In the genomic region with DNA sequence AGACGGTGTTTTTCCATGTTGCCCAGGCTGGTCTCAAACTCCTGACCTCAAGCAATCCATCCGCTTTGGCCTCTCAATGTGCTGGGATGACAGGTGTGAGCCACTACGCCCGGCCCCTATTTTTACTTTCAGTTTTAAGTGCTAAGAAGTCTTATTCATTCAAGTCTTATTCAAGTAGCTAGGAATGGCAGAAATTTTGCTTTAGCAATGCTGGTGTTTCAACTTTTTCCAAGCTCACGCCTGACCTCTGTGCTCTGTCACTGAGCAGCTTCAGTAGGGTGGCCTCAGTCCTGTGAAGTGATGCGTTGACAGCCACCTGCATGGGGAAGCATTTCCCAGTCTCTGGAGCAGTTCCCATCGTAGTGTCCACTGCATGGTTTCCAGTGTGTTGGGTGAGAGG, we compare ENCODE assay signal across 29 cellular contexts. TPM values are rescaled to one million over a fixed set of nuclear protein-coding genes. Genes with fewer than 3 reads are reported as not detected.
"Had no signal": no experiment of that assay in that cellular context is flagged by ENCODE, and none has a peak within 500 bp of the region (broad histone marks: within the 10 kb centered on the region; RNA-seq: fewer than 3 reads in every experiment).

No MANE protein-coding gene starts in this region.

- H3K4me3 Mint-ChIP-seq: activated CD4-positive, alpha-beta T cell treated with anti-CD3 and anti-CD28 coated beads, Interleukin-2, amount 10 ng/mL, durations not matched to agents 24 days and 14 days; activated CD8-positive, alpha-beta T cell treated with anti-CD3 and anti-CD28 coated beads, Interleukin-2, amount 10 ng/mL, durations not matched to agents 7 days and 5 days; activated naive CD4-positive, alpha-beta T cell treated with anti-CD3 and anti-CD28 coated beads for 36 hours; activated naive CD8-positive, alpha-beta T cell treated with anti-CD3 and anti-CD28 coated beads for 36 hours; activated T-cell treated with anti-CD3 and anti-CD28 coated beads, Interleukin-2, amount 50 U/mL, for 24 hours; T-cell; T-helper 17 cell had no signal

- H3K9me3 ChIP-seq: ascending aorta had no signal

- H3K4me3 ChIP-seq: ascending aorta, K562 had no signal

- H3K27me3 ChIP-seq: ascending aorta had no signal

- DNase-seq: activated CD4-positive, alpha-beta T cell treated with anti-CD3 and anti-CD28 coated beads for 1 hour; activated CD4-positive, alpha-beta T cell treated with anti-CD3 and anti-CD28 coated beads, Interleukin-2, amount 10 ng/mL, durations not matched to agents 24 days and 14 days; activated CD4-positive, alpha-beta T cell treated with anti-CD3 and anti-CD28 coated beads, Interleukin-2, amount 50 U/mL, for 48 hours; activated CD4-positive, CD25-positive, alpha-beta regulatory T cell; activated CD8-positive, alpha-beta T cell treated with anti-CD3 and anti-CD28 coated beads, Interleukin-2, amount 10 ng/mL, durations not matched to agents 7 days and 5 days; activated gamma-delta T cell treated with Interleukin-2 at 50 U/mL for 16 hours; activated naive CD4-positive, alpha-beta T cell treated with anti-CD3 and anti-CD28 coated beads for 36 hours; activated naive CD8-positive, alpha-beta T cell treated with anti-CD3 and anti-CD28 coated beads for 36 hours; activated T-cell treated with anti-CD3 and anti-CD28 coated beads, Interleukin-2, amount 50 U/mL, for 24 hours; amygdala; IMR-90; Karpas-422; NCI-H1105; NCI-H1417 treated with DMSO at 0.1 percent for 48 hours; NCI-H1930; NCI-H2081 treated with DMSO at 0.1 percent for 48 hours; NCI-H345; NCI-H524 treated with DMSO at 0.1 percent for 48 hours; SIG-M5; T-cell; T-helper 17 cell had no signal

- H3K27ac Mint-ChIP-seq: activated CD4-positive, alpha-beta T cell treated with anti-CD3 and anti-CD28 coated beads, Interleukin-2, amount 10 ng/mL, durations not matched to agents 24 days and 14 days; activated CD8-positive, alpha-beta T cell treated with anti-CD3 and anti-CD28 coated beads, Interleukin-2, amount 10 ng/mL, durations not matched to agents 7 days and 5 days; activated naive CD4-positive, alpha-beta T cell treated with anti-CD3 and anti-CD28 coated beads for 36 hours; activated naive CD8-positive, alpha-beta T cell treated with anti-CD3 and anti-CD28 coated beads for 36 hours; activated T-cell treated with anti-CD3 and anti-CD28 coated beads, Interleukin-2, amount 50 U/mL, for 24 hours; activated T-helper 2 cell treated with anti-CD3 and anti-CD28 coated beads, Interferon-gamma antibody, Interleukin-2, Interleukin-4, amounts not matched to agents 10 μg/mL and 5 μg/mL and 100 μg/mL, durations not matched to agents 14 hours and 24 hours and 36 hours; T-helper 17 cell had no signal

- H3K27me3 Mint-ChIP-seq: activated CD4-positive, alpha-beta T cell treated with anti-CD3 and anti-CD28 coated beads, Interleukin-2, amount 10 ng/mL, durations not matched to agents 24 days and 14 days; activated naive CD8-positive, alpha-beta T cell treated with anti-CD3 and anti-CD28 coated beads for 36 hours; activated T-cell treated with anti-CD3 and anti-CD28 coated beads, Interleukin-2, amount 50 U/mL, for 24 hours; T-cell; T-helper 17 cell had no signal

- H3K4me1 Mint-ChIP-seq: activated naive CD8-positive, alpha-beta T cell treated with anti-CD3 and anti-CD28 coated beads for 36 hours had no signal

- H3K27ac ChIP-seq: ascending aorta, VCaP had no signal

- H3K4me1 ChIP-seq: ascending aorta had no signal

- H3K9me3 Mint-ChIP-seq: activated naive CD4-positive, alpha-beta T cell treated with anti-CD3 and anti-CD28 coated beads for 36 hours; T-cell had no signal

RNA-seq across cellular contexts. Expression of gene ZNF750, which starts 12.9 kb away (rescaled TPM):
- total RNA-seq: activated CD4-positive, alpha-beta T cell treated with anti-CD3 and anti-CD28 coated beads, Interleukin-2, amount 10 ng/mL, durations not matched to agents 24 days and 14 days; activated CD8-positive, alpha-beta T cell treated with anti-CD3 and anti-CD28 coated beads, Interleukin-2, amount 10 ng/mL, durations not matched to agents 7 days and 5 days; activated naive CD4-positive, alpha-beta T cell treated with anti-CD3 and anti-CD28 coated beads for 36 hours; activated naive CD8-positive, alpha-beta T cell treated with anti-CD3 and anti-CD28 coated beads for 36 hours; activated T-helper 2 cell treated with anti-CD3 and anti-CD28 coated beads, Interferon-gamma antibody, Interleukin-2, Interleukin-4, amounts not matched to agents 10 μg/mL and 5 μg/mL and 100 μg/mL, durations not matched to agents 14 hours and 24 hours and 36 hours; ascending aorta; cardiac septum; IMR-90; K562; NCI-H460; RPMI7951; SK-MEL-5; T-cell; T-helper 17 cell had no signal
- polyA plus RNA-seq: IMR-90, K562 had no signal
